25 cellular contexts compared by ENCODE assay signal in genomic region chr4:37615720-37616063, GRCh38.
A peak's percentile ranks its signal among the peaks of the same experiment; 100 is the strongest.
DNase-seq lines count a peak whose midpoint lies in the region; ATAC-seq and TF ChIP-seq lines count a peak whose summit lies in the region.
"Had no signal": no experiment of that assay in that cellular context is flagged by ENCODE, and none has a peak within 500 bp of the region (broad histone marks: within the 10 kb centered on the region; RNA-seq: fewer than 3 reads in every experiment).

No MANE protein-coding gene starts in this region.

- H3K36me3 Mint-ChIP-seq in stimulated activated naive CD8-positive, alpha-beta T cell treated with anti-CD3 and anti-CD28 coated beads, Interleukin-15, Interleukin-2, amounts not matched to agents 100 ng/mL and 50 ng/mL, for 24 hours (ENCODE audit: low read depth), result peaks cover 6% of the 10 kb centered on the region
- H3K36me3 Mint-ChIP-seq in glutamatergic neuron (ENCODE audit: unreplicated experiment), result no peaks in the 10 kb centered on the region

- no peaks in the 10 kb centered on the region for H3K9me3 Mint-ChIP-seq in stimulated activated naive CD8-positive, alpha-beta T cell treated with anti-CD3 and anti-CD28 coated beads, Interleukin-15, Interleukin-2, amounts not matched to agents 100 ng/mL and 50 ng/mL, for 24 hours
- peaks cover 2% of the 10 kb centered on the region for H3K9me3 Mint-ChIP-seq in glutamatergic neuron (ENCODE audit: unreplicated experiment)
- H3K9me3 Mint-ChIP-seq: CD8-positive, alpha-beta T cell; GM23338; H9; HFFc6 had no signal

- H3K4me3 Mint-ChIP-seq in stimulated activated naive CD8-positive, alpha-beta T cell treated with anti-CD3 and anti-CD28 coated beads, Interleukin-15, Interleukin-2, amounts not matched to agents 100 ng/mL and 50 ng/mL, for 24 hours, result no peak overlapping the region
- H3K4me3 Mint-ChIP-seq in glutamatergic neuron (ENCODE audit: unreplicated experiment), result no peak overlapping the region
- H3K4me3 Mint-ChIP-seq: CD8-positive, alpha-beta T cell; GM23338; H9; HFFc6 had no signal

- peak overlapping the region; percentile 17 for H3K27ac Mint-ChIP-seq in stimulated activated naive CD8-positive, alpha-beta T cell treated with anti-CD3 and anti-CD28 coated beads, Interleukin-15, Interleukin-2, amounts not matched to agents 100 ng/mL and 50 ng/mL, for 24 hours
- H3K27ac Mint-ChIP-seq in glutamatergic neuron (ENCODE audit: unreplicated experiment), result peak overlapping the region; percentile 64
- H3K27ac Mint-ChIP-seq: CD8-positive, alpha-beta T cell; GM23338; HFFc6 had no signal

- H3K4me1 Mint-ChIP-seq in stimulated activated naive CD8-positive, alpha-beta T cell treated with anti-CD3 and anti-CD28 coated beads, Interleukin-15, Interleukin-2, amounts not matched to agents 100 ng/mL and 50 ng/mL, for 24 hours (ENCODE audit: low read depth), result peaks cover 20% of the 10 kb centered on the region
- H3K4me1 Mint-ChIP-seq in glutamatergic neuron (ENCODE audit: low read depth, unreplicated experiment), result peaks cover 11% of the 10 kb centered on the region

- no peak for DNase-seq in stimulated activated naive CD8-positive, alpha-beta T cell treated with anti-CD3 and anti-CD28 coated beads, Interleukin-15, Interleukin-2, amounts not matched to agents 100 U/mL and 50 U/mL, for 24 hours
- DNase-seq in NCI-H82 treated with DMSO at 0.1 percent for 48 hours (lab: John Stamatoyannopoulos, UW; ENCODE audit: unreplicated experiment) (peak; percentile 87), glutamatergic neuron (no peak), AML-193 (lab: John Stamatoyannopoulos, UW) (no peak), OCI-M1 (lab: John Stamatoyannopoulos, UW) (no peak), hippocampal formation (lab: John Stamatoyannopoulos, UW) (no peak)
- no peak for DNase-seq in activated CD8-positive, alpha-beta memory T cell treated with anti-CD3 and anti-CD28 coated beads for 24 hours
- DNase-seq: Caco-2; CD8-positive, alpha-beta T cell; DMS 273 treated with DMSO at 0.1 percent for 48 hours; DMS79; EL; GDM1; H9; HFFc6; KBM-7; NCI-H1105 treated with DMSO at 0.1 percent for 48 hours; NCI-H2029; NCI-H2227 treated with DMSO at 0.1 percent for 48 hours; NK-92 treated with Interleukin-12 subunit alpha and Interleukin-12 subunit beta, amount 100 ng/mL, for 24 hours; Right ventricle myocardium superior; RPMI8226 had no signal

- TF ChIP-seq CTCF in glutamatergic neuron (IDR thresholded peaks at IDR 0.05; ENCODE audit: partially characterized antibody, unreplicated experiment), result no peak

- ATAC-seq in stimulated activated naive CD8-positive, alpha-beta T cell treated with anti-CD3 and anti-CD28 coated beads, Interleukin-15, Interleukin-2, amounts not matched to agents 100 U/mL and 50 U/mL, for 24 hours, result no peak
- ATAC-seq: CD8-positive, alpha-beta T cell; GM12878; GM23338 had no signal

- no peaks in the 10 kb centered on the region for H3K27me3 Mint-ChIP-seq in stimulated activated naive CD8-positive, alpha-beta T cell treated with anti-CD3 and anti-CD28 coated beads, Interleukin-15, Interleukin-2, amounts not matched to agents 100 ng/mL and 50 ng/mL, for 24 hours
- peaks cover 6% of the 10 kb centered on the region for H3K27me3 Mint-ChIP-seq in glutamatergic neuron (ENCODE audit: unreplicated experiment)
